ENCODE assay signal across 9 cellular contexts in the genomic region with DNA sequence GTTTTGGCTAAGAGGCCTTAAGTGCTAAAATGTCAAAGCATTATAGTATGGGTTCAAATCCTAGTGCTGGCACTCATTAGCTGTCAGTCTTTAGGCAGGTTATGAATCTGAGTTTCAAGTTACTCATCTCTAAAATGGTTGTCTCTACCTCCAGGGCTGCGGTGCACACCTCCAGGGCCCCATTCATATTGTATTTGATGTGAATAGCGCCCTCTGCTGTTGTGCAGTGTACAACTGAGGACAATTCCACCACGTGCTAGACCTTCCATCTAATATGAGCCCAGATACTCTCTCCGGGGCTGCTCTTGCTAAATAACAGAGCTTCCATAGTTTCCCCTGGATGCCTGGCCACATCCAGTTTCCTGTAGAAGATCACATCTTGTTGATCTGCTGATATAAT. TPM values are rescaled to one million over a fixed set of nuclear protein-coding genes. Genes with fewer than 3 reads are reported as not detected.
DNase-seq lines count a peak whose midpoint lies in the region; ATAC-seq and TF ChIP-seq lines count a peak whose summit lies in the region.
"Had no signal": no experiment of that assay in that cellular context is flagged by ENCODE, and none has a peak within 500 bp of the region (broad histone marks: within the 10 kb centered on the region; RNA-seq: fewer than 3 reads in every experiment).

No MANE protein-coding gene starts in this region.

- no peaks in the 10 kb centered on the region for H3K79me2 ChIP-seq in SK-N-SH (ENCODE audit: insufficient read depth)
- H3K79me2 ChIP-seq: parathyroid adenoma had no signal

- no peak overlapping the region for H3K4me2 ChIP-seq in SK-N-SH

- peak overlapping the region; percentile 94 for H3K27ac Mint-ChIP-seq in activated naive CD4-positive, alpha-beta T cell treated with anti-CD3 and anti-CD28 coated beads, Interleukin-2, amount 10 ng/mL, durations not matched to agents 7 days and 5 days
- peak overlapping the region; percentile 64 to 76 for H3K27ac Mint-ChIP-seq in natural killer cell

- H3K4me3 ChIP-seq in SK-N-SH (ENCODE audit: low read depth in 2 of 2, low read length in 1 of 2) (no peak overlapping the region), sigmoid colon (no peak overlapping the region), ascending aorta (no peak overlapping the region)

- H2AFZ ChIP-seq in SK-N-SH (ENCODE audit: low read depth), result no peak overlapping the region
- H2AFZ ChIP-seq: parathyroid adenoma had no signal

- ATAC-seq in natural killer cell, result peak; percentile 71 to 81 (median 74)
- ATAC-seq in GM18517 (IDR thresholded peaks at IDR 0.05; ENCODE audit: unreplicated experiment), result no peak
- ATAC-seq in HG03439 (IDR thresholded peaks at IDR 0.05; ENCODE audit: unreplicated experiment), result no peak

- no peaks in the 10 kb centered on the region for H3K9me2 ChIP-seq in SK-N-SH

- H3K4me3 Mint-ChIP-seq in activated naive CD4-positive, alpha-beta T cell treated with anti-CD3 and anti-CD28 coated beads, Interleukin-2, amount 10 ng/mL, durations not matched to agents 7 days and 5 days, result no peak overlapping the region
- no peak overlapping the region for H3K4me3 Mint-ChIP-seq in natural killer cell

- TF ChIP-seq CTCF in GM12873 (IDR thresholded peaks at IDR 0.05; ENCODE audit: insufficient read depth, low read depth, low read length, missing control alignments), result peak; percentile 67
- peak; percentile 65 for TF ChIP-seq CTCF in SK-N-SH (IDR thresholded peaks at IDR 0.05)
- TF ChIP-seq CTCF in natural killer cell (IDR thresholded peaks at IDR 0.05), result peak; percentile 41
- no peak for TF ChIP-seq CTCF in sigmoid colon (IDR thresholded peaks at IDR 0.05)
- no peak for TF ChIP-seq CTCF in ascending aorta (IDR thresholded peaks at IDR 0.05)

- H3K9me3 ChIP-seq in SK-N-SH, result no peaks in the 10 kb centered on the region
- H3K9me3 ChIP-seq in sigmoid colon, result no peaks in the 10 kb centered on the region
- no peaks in the 10 kb centered on the region for H3K9me3 ChIP-seq in ascending aorta

- no peaks in the 10 kb centered on the region for H3K27me3 ChIP-seq in SK-N-SH (ENCODE audit: insufficient read depth)
- H3K27me3 ChIP-seq in sigmoid colon, result no peaks in the 10 kb centered on the region
- no peaks in the 10 kb centered on the region for H3K27me3 ChIP-seq in ascending aorta

- no peaks in the 10 kb centered on the region for H3K9me3 Mint-ChIP-seq in activated naive CD4-positive, alpha-beta T cell treated with anti-CD3 and anti-CD28 coated beads, Interleukin-2, amount 10 ng/mL, durations not matched to agents 7 days and 5 days
- no peaks in the 10 kb centered on the region for H3K9me3 Mint-ChIP-seq in natural killer cell

- H3K4me1 ChIP-seq in SK-N-SH (ENCODE audit: control insufficient read depth in 1 of 2, insufficient read depth in 2 of 2, low read depth in 1 of 2, low read length in 1 of 2) (peaks cover 0 to 7% of the 10 kb centered on the region in 2 experiments; a peak in 1 of 4 replicates), sigmoid colon (peaks cover 0 to 7% (median 0%) of the 10 kb centered on the region in 4 donors), ascending aorta (no peaks in the 10 kb centered on the region)

- POLR2A ChIA-PET in SK-N-SH (lab: Yijun Ruan, JAX), result interaction anchor here (1.3 kb wide), 1 partner anchor 197 kb away, joined by 4 read pairs; no protein-coding TSS in a partner anchor

- CTCF ChIA-PET in SK-N-SH (lab: Yijun Ruan, JAX), result interaction anchor here (0.6 to 2.9 kb wide), 14 partner anchors 11 to 231 kb away, joined by 3 to 14 read pairs (median 4); no protein-coding TSS in a partner anchor
- CTCF ChIA-PET in activated naive CD4-positive, alpha-beta T cell treated with anti-CD3 and anti-CD28 coated beads, Interleukin-2, amount 10 ng/mL, durations not matched to agents 7 days and 5 days (lab: Charles Lee), result interaction anchor here (0.6 to 13.5 kb wide), 21 partner anchors 13 to 1161 kb away, joined by 3 to 246 read pairs (median 5); partner anchors contain the start of genes DPH3 and OXNAD1

- peak; percentile 34 for DNase-seq in SK-N-SH
- DNase-seq in activated naive CD4-positive, alpha-beta T cell treated with anti-CD3 and anti-CD28 coated beads, Interleukin-2, amount 10 ng/mL, durations not matched to agents 7 days and 5 days, result peak; percentile 89
- DNase-seq in natural killer cell, result no peak
- DNase-seq in sigmoid colon, result no peak
- DNase-seq in ascending aorta (ENCODE audit: low spot score in 2 of 2), result no peak

- no peak for TF ChIP-seq RAD21 in SK-N-SH (IDR thresholded peaks at IDR 0.05; ENCODE audit: low read length)

- intact Hi-C loops in natural killer cell (cut with micrococcal nuclease) (loop anchor here (1.0 to 2.0 kb wide), 2 partner anchors 29 to 51 kb away; no protein-coding TSS in a partner anchor), sigmoid colon (cut with DNase I) (no loop called here), ascending aorta (cut with DNase I) (no loop called here)

- WGBS in SK-N-SH (ENCODE audit: low lambda C conversion rate), result 87% methylated on average over 4 of the region's 4 CpGs
- WGBS in sigmoid colon, 2 donors, result 73 to 85% methylated on average over 4 of the region's 4 CpGs

- H3F3A ChIP-seq in SK-N-SH (replicated peaks; ENCODE audit: insufficient read depth), result no peaks in the 10 kb centered on the region

- no peak for TF ChIP-seq POLR2A in sigmoid colon (IDR thresholded peaks at IDR 0.05)

- H3K9ac ChIP-seq in SK-N-SH, result no peak overlapping the region
- H3K9ac ChIP-seq: parathyroid adenoma had no signal

- H3K27me3 Mint-ChIP-seq in activated naive CD4-positive, alpha-beta T cell treated with anti-CD3 and anti-CD28 coated beads, Interleukin-2, amount 10 ng/mL, durations not matched to agents 7 days and 5 days, result no peaks in the 10 kb centered on the region
- H3K27me3 Mint-ChIP-seq in natural killer cell (ENCODE audit: low read depth in 2 of 2), result no peaks in the 10 kb centered on the region

- peaks cover 71% of the 10 kb centered on the region for H3K4me1 Mint-ChIP-seq in activated naive CD4-positive, alpha-beta T cell treated with anti-CD3 and anti-CD28 coated beads, Interleukin-2, amount 10 ng/mL, durations not matched to agents 7 days and 5 days
- peaks cover 45 to 47% of the 10 kb centered on the region in 2 donors for H3K4me1 Mint-ChIP-seq in natural killer cell

- H3K36me3 ChIP-seq in SK-N-SH (replicated peaks in 1 of 2; ENCODE audit: control insufficient read depth in 1 of 2, insufficient read depth in 2 of 2, low read length in 1 of 2) (peaks cover 27 to 53% of the 10 kb centered on the region in 2 experiments), sigmoid colon (peaks cover 0 to 36% (median 4%) of the 10 kb centered on the region in 4 donors), ascending aorta (peaks cover 43 to 72% of the 10 kb centered on the region in 2 donors)

- no peak for TF ChIP-seq EP300 in SK-N-SH (IDR thresholded peaks at IDR 0.05; ENCODE audit: borderline replicate concordance in 1 of 2, low read depth in 1 of 2, low read length in 1 of 2)
- TF ChIP-seq EP300 in sigmoid colon (IDR thresholded peaks at IDR 0.05), result no peak

- H3K36me3 Mint-ChIP-seq in activated naive CD4-positive, alpha-beta T cell treated with anti-CD3 and anti-CD28 coated beads, Interleukin-2, amount 10 ng/mL, durations not matched to agents 7 days and 5 days, result peaks cover 89% of the 10 kb centered on the region
- H3K36me3 Mint-ChIP-seq in natural killer cell, result peaks cover 19% of the 10 kb centered on the region

- no peaks in the 10 kb centered on the region for H4K20me1 ChIP-seq in SK-N-SH (ENCODE audit: insufficient read depth)

- H3K27ac ChIP-seq in SK-N-SH (ENCODE audit: low read depth in 2 of 2, low read length in 1 of 2) (no peak overlapping the region; a peak in 1 of 4 replicates), sigmoid colon (peak overlapping the region in 1 of 4 donors; percentile 63), ascending aorta (no peak overlapping the region)
- H3K27ac ChIP-seq: parathyroid adenoma had no signal

TF ChIP-seq in SK-N-SH, 30 proteins besides CTCF, POLR2A, EP300 and RAD21 (continues in another document):
- no peak for TF ChIP-seq EZH2phosphoT487 (IDR thresholded peaks at IDR 0.05; ENCODE audit: borderline replicate concordance, low read depth)
- no peak for TF ChIP-seq RCOR1 (IDR thresholded peaks at IDR 0.05; ENCODE audit: low read length)
- no peak for TF ChIP-seq CHD2 (IDR thresholded peaks at IDR 0.05; ENCODE audit: low read length, partially characterized antibody)
- TF ChIP-seq ELF1 (IDR thresholded peaks at IDR 0.05), result no peak
- TF ChIP-seq SIN3A (IDR thresholded peaks at IDR 0.05; ENCODE audit: borderline replicate concordance, low read depth, low read length), result no peak
- no peak for TF ChIP-seq TAF1 (IDR thresholded peaks at IDR 0.05; ENCODE audit: borderline replicate concordance, low read depth, low read length)
- no peak for TF ChIP-seq IRF3 (IDR thresholded peaks at IDR 0.05; ENCODE audit: low read depth, low read length)
- TF ChIP-seq FOSL2 (IDR thresholded peaks at IDR 0.05; ENCODE audit: borderline replicate concordance, low read depth), result no peak

RNA-seq across cellular contexts. Expression of gene OXNAD1, which starts 54.3 kb away (rescaled TPM):
- polyA plus RNA-seq in SK-N-SH (2012; rRNA removed) (6.9 and 10.0 TPM in 2 replicates), sigmoid colon (10 to 100 TPM; 14.4 to 23.1 (median 18.2) TPM)
- polyA plus RNA-seq in SK-N-SH (2012; cell fraction: cytosol; rRNA removed), result 8.4 TPM in 2 replicates
- polyA plus RNA-seq in SK-N-SH (2012; cell fraction: nucleus; rRNA removed), result 4.6 and 9.2 TPM in 2 replicates
- total RNA-seq in natural killer cell (10 to 100 TPM; 16.7 to 26.1 (median 22.3) TPM), sigmoid colon (10 to 100 TPM; 11.3 to 17.5 (median 12.2) TPM), ascending aorta (6.9 TPM)

RNA-seq across cellular contexts. Expression of gene DPH3, which starts 54.6 kb away (rescaled TPM):
- polyA plus RNA-seq in SK-N-SH (2012; rRNA removed), result 8.5 and 10.8 TPM in 2 replicates
- polyA plus RNA-seq in SK-N-SH (2012; cell fraction: cytosol; rRNA removed), result 14.7 and 16.2 TPM in 2 replicates
- 2.9 and 4.0 TPM in 2 replicates for polyA plus RNA-seq in SK-N-SH (2012; cell fraction: nucleus; rRNA removed)
- total RNA-seq in natural killer cell, result 10 to 100 TPM; 20.4 to 27.3 (median 22.8) TPM
- 10 to 100 TPM; 23.7 to 28.8 (median 25.7) TPM for total RNA-seq in sigmoid colon
- polyA plus RNA-seq in sigmoid colon, result 10 to 100 TPM; 14.6 to 30.1 (median 23.4) TPM
- total RNA-seq in ascending aorta, result 5.5 TPM

Comparison
In these comparisons a context has a peak if more than half of its experiments do, and no peak if none do; other contexts are left out.
1. CTCF ChIP-seq: peak in GM12873 (single experiment), SK-N-SH (single experiment) and natural killer cell (single experiment); none in sigmoid colon (0 of 4) and ascending aorta (0 of 3).
2. DNase-seq: peak in SK-N-SH (single experiment) and activated naive CD4-positive, alpha-beta T cell treated with anti-CD3 and anti-CD28 coated beads, Interleukin-2, amount 10 ng/mL, durations not matched to agents 7 days and 5 days (single experiment); none in natural killer cell (single experiment), sigmoid colon (single experiment) and ascending aorta (0 of 2).
3. ATAC-seq: peak in natural killer cell (3 of 3); none in GM18517 (single experiment) and HG03439 (single experiment).